Comparison of ENCODE assay signal across 16 cellular contexts in genomic region chr9:93324191-93324834, GRCh38.
A peak's percentile ranks its signal among the peaks of the same experiment; 100 is the strongest.
DNase-seq lines count a peak whose midpoint lies in the region; ATAC-seq, FAIRE-seq and TF ChIP-seq lines count a peak whose summit lies in the region.
"Had no signal": no experiment of that assay in that cellular context is flagged by ENCODE, and none has a peak within 500 bp of the region (broad histone marks: within the 10 kb centered on the region; RNA-seq: fewer than 3 reads in every experiment).

No MANE protein-coding gene starts in this region.

- no peak overlapping the region for H2BK15ac ChIP-seq in H1 (ENCODE audit: low read length)

- no peaks in the 10 kb centered on the region for H3K36me3 ChIP-seq in DOHH2 (ENCODE audit: control insufficient read depth, low read length)
- no peaks in the 10 kb centered on the region for H3K36me3 ChIP-seq in Karpas-422 (ENCODE audit: insufficient read depth, low read length)
- H3K36me3 ChIP-seq in H1 (ENCODE audit: control insufficient read depth in 2 of 4, insufficient read depth in 4 of 4, low read length in 3 of 4): peaks cover 2 to 8% (median 5%) of the 10 kb centered on the region in 4 experiments; a peak in 4 of 8 replicates

- H4K20me1 ChIP-seq in DOHH2 (ENCODE audit: control insufficient read depth, insufficient read depth, low read depth, low read length): no peaks in the 10 kb centered on the region
- H4K20me1 ChIP-seq in Karpas-422 (ENCODE audit: insufficient read depth, low read depth, low read length): no peaks in the 10 kb centered on the region
- H4K20me1 ChIP-seq in H1 (replicated peaks in 1 of 2; ENCODE audit: control insufficient read depth in 1 of 2, insufficient read depth in 2 of 2, low read length in 2 of 2): no peaks in the 10 kb centered on the region

- POLR2A ChIA-PET in H1 (lab: Charles Lee; ENCODE audit: partially characterized antibody): interaction anchor here (0.8 kb wide), 1 partner anchor 38 kb away, joined by 3 read pairs; no protein-coding TSS in a partner anchor

- peak overlapping the region; percentile 64 for H3K4me2 ChIP-seq in DOHH2 (ENCODE audit: low read length)
- H3K4me2 ChIP-seq in Karpas-422 (ENCODE audit: low read depth, low read length, poor library complexity, severe bottlenecking): no peak overlapping the region
- no peak overlapping the region for H3K4me2 ChIP-seq in H1 (ENCODE audit: insufficient read depth in 1 of 2, low read depth in 2 of 2, low read length in 2 of 2)

- no peak overlapping the region for H2BK12ac ChIP-seq in H1 (ENCODE audit: low read depth, low read length)

- peaks cover 3% of the 10 kb centered on the region for H3K27me3 Mint-ChIP-seq in osteocyte (ENCODE audit: unreplicated experiment)

- no peak overlapping the region for H3K14ac ChIP-seq in H1 (ENCODE audit: insufficient read length)

- H2BK5ac ChIP-seq in H1 (ENCODE audit: low read depth, low read length): no peak overlapping the region

- H3K9me2 ChIP-seq in DOHH2 (replicated peaks; ENCODE audit: control insufficient read depth, low read length) (no peaks in the 10 kb centered on the region), Karpas-422 (replicated peaks; ENCODE audit: insufficient read depth, low read length) (no peaks in the 10 kb centered on the region)

- no peaks in the 10 kb centered on the region for H3F3A ChIP-seq in DOHH2 (ENCODE audit: control insufficient read depth, insufficient read depth)

- H2BK20ac ChIP-seq in H1 (ENCODE audit: low read length): no peak overlapping the region

- H2BK120ac ChIP-seq in H1 (replicated peaks; ENCODE audit: low read depth, low read length): no peak overlapping the region

- no peak overlapping the region for H2AK5ac ChIP-seq in H1 (ENCODE audit: low read depth, low read length)

- H3K18ac ChIP-seq in H1 (ENCODE audit: extremely low read depth, low read length): peak overlapping the region; percentile 71

- peak overlapping the region; percentile 48 for H3K4me3 ChIP-seq in DOHH2 (ENCODE audit: low read length)
- H3K4me3 ChIP-seq in Karpas-422 (ENCODE audit: low read length): no peak overlapping the region
- H3K4me3 ChIP-seq in H1 (ENCODE audit: extremely low read depth in 1 of 4, insufficient read depth in 2 of 4, low read depth in 3 of 4, low read length in 4 of 4): no peak overlapping the region
- H3K4me3 ChIP-seq: GM12878 had no signal

- H3K56ac ChIP-seq in H1 (replicated peaks; ENCODE audit: insufficient read length, low read depth, low read length): no peak overlapping the region

- no peak overlapping the region for H3K4ac ChIP-seq in H1 (replicated peaks; ENCODE audit: insufficient read length, low read depth, low read length)

- H3K9ac ChIP-seq in Karpas-422 (ENCODE audit: low read length) (no peak overlapping the region), H1 (replicated peaks in 1 of 4; ENCODE audit: extremely low read depth in 1 of 4, low read depth in 3 of 4, low read length in 3 of 4) (no peak overlapping the region)

- H3K4me1 Mint-ChIP-seq in osteocyte (ENCODE audit: unreplicated experiment): no peaks in the 10 kb centered on the region

- no peak for TF ChIP-seq EP300 in H1 (IDR thresholded peaks at IDR 0.05; ENCODE audit: borderline replicate concordance in 1 of 2, low read depth in 2 of 2, low read length in 2 of 2)

- no peak overlapping the region for H3K23ac ChIP-seq in H1 (ENCODE audit: insufficient read length)

- peak; percentile 5 to 40; a peak in 2 of 4 replicates for TF ChIP-seq RAD21 in H1 (IDR thresholded peaks at IDR 0.05 in 1 of 2, conservative IDR thresholded peaks at IDR 0.05 in 1 of 2; ENCODE audit: low read depth in 2 of 2, low read length in 2 of 2)

- no peaks in the 10 kb centered on the region for H3K9me3 Mint-ChIP-seq in osteocyte (ENCODE audit: unreplicated experiment)

- H2AFZ ChIP-seq in Karpas-422 (ENCODE audit: low read length) (no peak overlapping the region), H1 (ENCODE audit: low read length) (no peak overlapping the region)

- TF ChIP-seq CTCF in DOHH2 (IDR thresholded peaks at IDR 0.05; ENCODE audit: low read depth, low read length, poor library complexity, severe bottlenecking): peak; percentile 9
- TF ChIP-seq CTCF in H1 (IDR thresholded peaks at IDR 0.05; ENCODE audit: control extremely low read depth in 1 of 3, insufficient read depth in 1 of 3, low read depth in 1 of 3, low read length in 3 of 3): peak in 2 of 3 experiments; percentile 37 to 64; a peak in 3 of 4 replicates
- TF ChIP-seq CTCF in osteocyte (IDR thresholded peaks at IDR 0.05): no peak

- H3K27ac ChIP-seq in DOHH2 (ENCODE audit: low read depth, low read length): peak overlapping the region; percentile 29
- H3K27ac ChIP-seq in Karpas-422 (ENCODE audit: low read length): no peak overlapping the region
- H3K27ac ChIP-seq in H1 (ENCODE audit: low read depth, low read length): no peak overlapping the region
- H3K27ac ChIP-seq: C4-2B had no signal

- no peaks in the 10 kb centered on the region for H3K36me3 Mint-ChIP-seq in osteocyte (ENCODE audit: unreplicated experiment)

- H3K4me1 ChIP-seq in DOHH2 (ENCODE audit: control insufficient read depth, low read length) (peaks cover 52% of the 10 kb centered on the region), Karpas-422 (ENCODE audit: low read length) (peaks cover 3% of the 10 kb centered on the region; the same call in 1 of the 2 replicates), H1 (replicated peaks in 1 of 4; ENCODE audit: control insufficient read depth in 3 of 4, insufficient read depth in 4 of 4, low read length in 3 of 4) (peaks cover 0 to 2% (median 0%) of the 10 kb centered on the region in 4 experiments; a peak in 3 of 7 replicates)

- no peak overlapping the region for H4K5ac ChIP-seq in H1 (ENCODE audit: insufficient read length, low read depth, low read length)

- ATAC-seq in HG02885 (IDR thresholded peaks at IDR 0.05; ENCODE audit: poor library complexity, unreplicated experiment): no peak
- ATAC-seq: GM12878, Panc1 had no signal

- WGBS in H1 (ENCODE audit: extremely low coverage in 1 of 2, insufficient coverage in 1 of 2, insufficient read length in 1 of 2, insufficient replicate concordance in 2 of 2, low coverage in 1 of 2, low lambda C conversion rate in 2 of 2, missing lambda C conversion rate in 1 of 2), 2 experiments: 83% methylated on average over 16 of the region's 18 CpGs; no CpG with 5 or more reads in 1 of the 2 experiments

- H3K79me2 ChIP-seq in DOHH2 (ENCODE audit: control insufficient read depth, low read length): no peaks in the 10 kb centered on the region
- no peaks in the 10 kb centered on the region for H3K79me2 ChIP-seq in Karpas-422 (ENCODE audit: low read length)
- H3K79me2 ChIP-seq in H1 (ENCODE audit: control insufficient read depth in 1 of 2, insufficient read depth in 2 of 2, low read length in 2 of 2): no peaks in the 10 kb centered on the region

- CTCF ChIA-PET in H1 (lab: Charles Lee; ENCODE audit: partially characterized antibody): interaction anchor here (1.2 to 1.7 kb wide), 3 partner anchors 12 to 134 kb away, joined by 3 to 8 read pairs (median 5); no protein-coding TSS in a partner anchor

- no peaks in the 10 kb centered on the region for H3K23me2 ChIP-seq in H1 (ENCODE audit: low read depth, low read length)

- no peaks in the 10 kb centered on the region; the same call in none of the 2 replicates for H3K79me1 ChIP-seq in H1 (ENCODE audit: low read depth, low read length)

- H4K8ac ChIP-seq in H1 (ENCODE audit: extremely low read depth, insufficient read depth, low read length): peak overlapping the region; percentile 5

- H3K27ac Mint-ChIP-seq in osteocyte (ENCODE audit: unreplicated experiment): no peak overlapping the region

- DNase-seq in Karpas-422 (peak; percentile 36), H1 (ENCODE audit: low read depth in 1 of 2, low spot score in 2 of 2) (no peak), osteocyte (ENCODE audit: extremely low spot score, unreplicated experiment) (peak; percentile 83), DMS53 (lab: John Stamatoyannopoulos, UW) (no peak), GOT3 (lab: John Stamatoyannopoulos, UW) (no peak)
- DNase-seq: NCI-H1105, NCI-H1694 treated with DMSO at 0.1 percent for 48 hours, NCI-H510A, NCI-H82, SHP77 had no signal

- no peak overlapping the region for H4K91ac ChIP-seq in H1 (replicated peaks; ENCODE audit: insufficient read length, low read length)

- H3K9me3 ChIP-seq in DOHH2 (ENCODE audit: control insufficient read depth, insufficient read depth, low read length) (no peaks in the 10 kb centered on the region), Karpas-422 (ENCODE audit: low read length) (no peaks in the 10 kb centered on the region), H1 (ENCODE audit: insufficient read depth in 2 of 2, low read depth in 1 of 2, low read length in 1 of 2) (peaks cover 0 to 9% of the 10 kb centered on the region in 2 experiments; a peak in 2 of 4 replicates)

- no peak overlapping the region for H3K4me3 Mint-ChIP-seq in osteocyte (ENCODE audit: unreplicated experiment)

- TF ChIP-seq POLR2A in H1 (IDR thresholded peaks at IDR 0.05; ENCODE audit: control extremely low read depth in 1 of 2, low read depth in 2 of 2, low read length in 2 of 2): no peak

- no peak for FAIRE-seq in H1 (lab: Jason Lieb, UNC)
- FAIRE-seq: GM12878, HTR-8/SVneo had no signal

- H3K27me3 ChIP-seq in DOHH2 (ENCODE audit: control insufficient read depth, low read length): no peaks in the 10 kb centered on the region
- no peaks in the 10 kb centered on the region for H3K27me3 ChIP-seq in Karpas-422 (ENCODE audit: low read length)
- H3K27me3 ChIP-seq in H1 (replicated peaks in 1 of 4; ENCODE audit: control insufficient read depth in 3 of 4, extremely low read depth in 1 of 4, insufficient read depth in 3 of 4, low read length in 3 of 4): no peaks in the 10 kb centered on the region

TF ChIP-seq in H1, 55 proteins besides CTCF, POLR2A, EP300 and RAD21 (continues in another document):
- TF ChIP-seq SP4 (IDR thresholded peaks at IDR 0.05; ENCODE audit: low read length): no peak
- TF ChIP-seq SIX5 (IDR thresholded peaks at IDR 0.05; ENCODE audit: low read depth, low read length): no peak
- no peak for TF ChIP-seq USF2 (IDR thresholded peaks at IDR 0.05; ENCODE audit: low read length)
- no peak for TF ChIP-seq CHD1 (IDR thresholded peaks at IDR 0.05; ENCODE audit: low read depth, low read length)
- no peak for TF ChIP-seq MAFK (IDR thresholded peaks at IDR 0.05; ENCODE audit: low read depth, low read length)
- no peak for TF ChIP-seq TEAD4 (IDR thresholded peaks at IDR 0.05; ENCODE audit: low read depth, low read length)
- TF ChIP-seq NANOG (IDR thresholded peaks at IDR 0.05; ENCODE audit: insufficient read depth, low read depth, low read length, poor library complexity, severe bottlenecking): no peak
- no peak for TF ChIP-seq ASH2L (IDR thresholded peaks at IDR 0.05; ENCODE audit: low read length)
- no peak for TF ChIP-seq SIN3A (conservative IDR thresholded peaks at IDR 0.05 in 1 of 2, IDR thresholded peaks at IDR 0.05 in 1 of 2; ENCODE audit: low read depth in 1 of 2, low read length in 2 of 2)

Comparison
In these comparisons a context has a peak if more than half of its experiments do, and no peak if none do; other contexts are left out.
1. DNase-seq: peak in Karpas-422 (single experiment) and osteocyte (single experiment); none in H1 (0 of 2), DMS53 (single experiment) and GOT3 (single experiment).